In the genomic region with DNA sequence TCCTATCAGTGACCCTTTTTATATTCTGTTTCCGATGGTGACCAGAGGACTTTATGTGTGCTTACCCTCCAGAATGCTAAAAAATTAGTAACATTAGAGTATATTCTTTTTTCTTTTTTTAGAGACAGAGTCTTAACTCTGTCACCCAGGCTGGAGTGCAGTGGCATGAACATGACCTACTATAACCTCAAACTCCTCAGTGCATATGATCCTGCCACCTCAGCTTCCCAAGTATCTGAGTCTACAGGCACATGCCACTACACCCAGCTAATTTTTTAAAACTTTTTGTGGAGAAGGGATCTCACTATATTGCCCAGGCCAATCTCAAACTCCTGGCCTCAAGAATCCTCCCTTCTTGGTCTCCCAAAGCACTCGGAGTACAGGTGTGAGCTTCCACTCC, we compare ENCODE assay signal across 30 cellular contexts.
"Had no signal": no experiment of that assay in that cellular context is flagged by ENCODE, and none has a peak within 500 bp of the region (broad histone marks: within the 10 kb centered on the region; RNA-seq: fewer than 3 reads in every experiment).

No MANE protein-coding gene starts in this region.

- ATAC-seq: naive thymus-derived CD4-positive, alpha-beta T cell; natural killer cell; right cardiac atrium; right lobe of liver; stimulated activated naive B cell treated with anti-CD40 and anti-IgM and Interleukin-4, amounts not matched to agents 10 μg/mL and 1 μg/mL and 100 μg/mL, for 72 hours had no signal

- H3K4me1 Mint-ChIP-seq: nephron, neural progenitor cell had no signal

- H3K9me3 ChIP-seq: right lobe of liver, thyroid gland had no signal

- H3K27me3 ChIP-seq: neural progenitor cell, ovary, right lobe of liver, sigmoid colon, spleen, stomach, thyroid gland, tibial nerve, upper lobe of left lung, vagina had no signal

- H3K27ac Mint-ChIP-seq: natural killer cell; nephron; neural progenitor cell; progenitor cell of endocrine pancreas; stimulated activated naive B cell treated with anti-CD40 and anti-IgM and Interleukin-4, amounts not matched to agents 10 μg/mL and 1 μg/mL and 100 μg/mL, for 72 hours; stimulated activated naive CD8-positive, alpha-beta T cell treated with anti-CD3 and anti-CD28 coated beads, Interleukin-15, Interleukin-2, amounts not matched to agents 100 ng/mL and 50 ng/mL, for 24 hours had no signal

- H3K4me3 Mint-ChIP-seq: naive thymus-derived CD4-positive, alpha-beta T cell; natural killer cell; nephron; neural progenitor cell; stimulated activated naive B cell treated with anti-CD40 and anti-IgM and Interleukin-4, amounts not matched to agents 10 μg/mL and 1 μg/mL and 100 μg/mL, for 72 hours; stimulated activated naive CD8-positive, alpha-beta T cell treated with anti-CD3 and anti-CD28 coated beads, Interleukin-15, Interleukin-2, amounts not matched to agents 100 ng/mL and 50 ng/mL, for 24 hours had no signal

- DNase-seq: naive thymus-derived CD4-positive, alpha-beta T cell; natural killer cell; occipital lobe; ovary; posterior cingulate gyrus; right cardiac atrium; right lobe of liver; sigmoid colon; spleen; stimulated activated CD4-positive, alpha-beta T cell treated with anti-CD3 and anti-CD28 coated beads, Interleukin-12 subunit alpha, Interleukin-12 subunit beta, amount 100 ng/mL, for 4 hours; stimulated activated CD4-positive, alpha-beta T cell treated with anti-CD3 and anti-CD28 coated beads, Interleukin-1b, Interleukin-23, amount 100 ng/mL, for 48 hours; stimulated activated CD4-positive, alpha-beta T cell treated with anti-CD3 and anti-CD28 coated beads, Interleukin-4, amount 100 ng/mL, for 1 hour; stimulated activated CD4-positive, alpha-beta T cell treated with anti-CD3 and anti-CD28 coated beads, Interleukin-4, amount 100 ng/mL, for 4 hours; stimulated activated CD8-positive, alpha-beta memory T cell treated with anti-CD3 and anti-CD28 coated beads, Interleukin-4, amount 100 ng/mL, for 48 hours; stimulated activated naive B cell treated with anti-CD40 and anti-IgM and Interleukin-4, amounts not matched to agents 10 μg/mL and 1 μg/mL and 100 μg/mL, for 72 hours; stimulated activated naive CD4-positive, alpha-beta T cell treated with Interleukin-2 at 50 U/mL for 16 hours; stomach; thyroid gland; trophoblast cell; upper lobe of left lung had no signal

- H3K4me3 ChIP-seq: neural progenitor cell, ovary, right lobe of liver, sigmoid colon, skin epidermis, smooth muscle cell, spleen, stomach, thoracic aorta, thyroid gland, tibial nerve, upper lobe of left lung, vagina had no signal

- H3K4me1 ChIP-seq: neural progenitor cell, parathyroid adenoma, right lobe of liver, sigmoid colon, spleen, stomach, thyroid gland, tibial nerve, upper lobe of left lung, vagina had no signal

- H3K36me3 ChIP-seq: ovary had no signal

- H3K27ac ChIP-seq: neural progenitor cell, ovary, parathyroid adenoma, right lobe of liver, sigmoid colon, skin epidermis, spleen, stomach, thoracic aorta, thyroid gland, tibial nerve, upper lobe of left lung, vagina had no signal
